1 cellular context compared by ENCODE assay signal in genomic region chr19:1478934-1479707, GRCh38.
TF ChIP-seq lines count a peak whose summit lies in the region.

C19orf25 (minus strand) TSS chr19:1479215; CDS start chr19:1478903, 312 bp downstream.

TF ChIP-seq in HepG2, 621 proteins besides CTCF, POLR2A, EP300 and RAD21 (continued from another document and continues in another):
- TF ChIP-seq CSRNP1 (CRISPR knock-in tag; IDR thresholded peaks at IDR 0.05) (peak; percentile 22; the same call in 1 of the 2 replicates), SNAPC2 (CRISPR knock-in tag; IDR thresholded peaks at IDR 0.05) (peak; percentile 56; the same call in 1 of the 2 replicates), ONECUT2 (CRISPR knock-in tag; IDR thresholded peaks at IDR 0.05) (no peak), ZNF234 (CRISPR knock-in tag; conservative IDR thresholded peaks at IDR 0.05) (no peak), THAP7 (CRISPR knock-in tag; IDR thresholded peaks at IDR 0.05) (0 out of 2 replicates have a peak, but pooled peaks have one; percentile 46), GLMP (CRISPR knock-in tag; IDR thresholded peaks at IDR 0.05; ENCODE audit: borderline replicate concordance) (no peak), GPN1 (CRISPR knock-in tag; IDR thresholded peaks at IDR 0.05; ENCODE audit: borderline replicate concordance) (no peak), ZMYM2 (CRISPR knock-in tag; IDR thresholded peaks at IDR 0.05) (peak; percentile 99), ZKSCAN5 (CRISPR knock-in tag; IDR thresholded peaks at IDR 0.05) (peak; percentile 58; the same call in 1 of the 2 replicates), EEA1 (CRISPR knock-in tag; IDR thresholded peaks at IDR 0.05; ENCODE audit: borderline replicate concordance) (peak; percentile 53; the same call in 1 of the 2 replicates), ZNF530 (CRISPR knock-in tag; IDR thresholded peaks at IDR 0.05; ENCODE audit: low read depth) (no peak), PAWR (CRISPR knock-in tag; IDR thresholded peaks at IDR 0.05; ENCODE audit: borderline replicate concordance) (no peak), ZNF296 (CRISPR knock-in tag; conservative IDR thresholded peaks at IDR 0.05) (no peak), MED1 (CRISPR knock-in tag; IDR thresholded peaks at IDR 0.05) (peak; percentile 60; the same call in 1 of the 2 replicates), ARHGAP35 (CRISPR knock-in tag; IDR thresholded peaks at IDR 0.05; ENCODE audit: borderline replicate concordance) (peak; percentile 47; the same call in 1 of the 2 replicates), MEIS1 (CRISPR knock-in tag; IDR thresholded peaks at IDR 0.05; ENCODE audit: borderline replicate concordance) (no peak), TFDP1 (CRISPR knock-in tag; IDR thresholded peaks at IDR 0.05; ENCODE audit: borderline replicate concordance) (peak; percentile 96), ELF3 (CRISPR knock-in tag; IDR thresholded peaks at IDR 0.05) (peak; percentile 47; the same call in 1 of the 2 replicates), AGO1 (IDR thresholded peaks at IDR 0.05; ENCODE audit: low read depth, low read length, poor library complexity, severe bottlenecking) (peak; percentile 60), PAX8 (CRISPR knock-in tag; IDR thresholded peaks at IDR 0.05; ENCODE audit: borderline replicate concordance) (no peak), JUNB (CRISPR knock-in tag; IDR thresholded peaks at IDR 0.05; ENCODE audit: borderline replicate concordance) (no peak), MBD4 (IDR thresholded peaks at IDR 0.05; ENCODE audit: borderline replicate concordance, low read length) (no peak), TEF (CRISPR knock-in tag; IDR thresholded peaks at IDR 0.05) (no peak), CEBPB (IDR thresholded peaks at IDR 0.05; ENCODE audit: borderline replicate concordance, low read depth, low read length) (no peak), ZBTB21 (CRISPR knock-in tag; IDR thresholded peaks at IDR 0.05) (no peak), THAP11 (CRISPR knock-in tag; IDR thresholded peaks at IDR 0.05) (peak; percentile 88), RELA (CRISPR knock-in tag; IDR thresholded peaks at IDR 0.05) (no peak), ZNF7 (CRISPR knock-in tag; IDR thresholded peaks at IDR 0.05) (no peak), KLF12 (CRISPR knock-in tag; IDR thresholded peaks at IDR 0.05; ENCODE audit: borderline replicate concordance) (peak; percentile 61; the same call in 1 of the 2 replicates), ZNF720 (CRISPR knock-in tag; IDR thresholded peaks at IDR 0.05) (no peak), ZBTB8A (CRISPR knock-in tag; IDR thresholded peaks at IDR 0.05; ENCODE audit: borderline replicate concordance, low read depth) (no peak), PHF20 (CRISPR knock-in tag; IDR thresholded peaks at IDR 0.05) (peak; percentile 81), SNAPC5 (CRISPR knock-in tag; IDR thresholded peaks at IDR 0.05; ENCODE audit: borderline replicate concordance) (no peak), E2F5 (CRISPR knock-in tag; conservative IDR thresholded peaks at IDR 0.05) (peak; percentile 57; the same call in 1 of the 2 replicates), KDM1A (CRISPR knock-in tag; IDR thresholded peaks at IDR 0.05) (peak; percentile 94), ZUFSP (CRISPR knock-in tag; IDR thresholded peaks at IDR 0.05; ENCODE audit: borderline replicate concordance) (no peak), ZFP91 (CRISPR knock-in tag; IDR thresholded peaks at IDR 0.05; ENCODE audit: borderline replicate concordance) (peak; percentile 100), ZNF446 (CRISPR knock-in tag; IDR thresholded peaks at IDR 0.05) (no peak), DBP (CRISPR knock-in tag; IDR thresholded peaks at IDR 0.05; ENCODE audit: not compliant biosample characterization) (no peak), HMGA1 (CRISPR knock-in tag; conservative IDR thresholded peaks at IDR 0.05) (no peak), KIAA2018 (CRISPR knock-in tag; IDR thresholded peaks at IDR 0.05; ENCODE audit: borderline replicate concordance) (no peak), TEAD2 (CRISPR knock-in tag; IDR thresholded peaks at IDR 0.05) (no peak), ZZZ3 (CRISPR knock-in tag; IDR thresholded peaks at IDR 0.05; ENCODE audit: borderline replicate concordance) (no peak), ZNF138 (CRISPR knock-in tag; IDR thresholded peaks at IDR 0.05; ENCODE audit: low read depth) (no peak)
